Comparison of ENCODE assay signal across 10 cellular contexts in genomic region chr20:51447097-51447764, GRCh38.
DNase-seq lines count a peak whose midpoint lies in the region; ATAC-seq and TF ChIP-seq lines count a peak whose summit lies in the region.
"Had no signal": no experiment of that assay in that cellular context is flagged by ENCODE, and none has a peak within 500 bp of the region (broad histone marks: within the 10 kb centered on the region; RNA-seq: fewer than 3 reads in every experiment).

No MANE protein-coding gene starts in this region.

- H3K4me3 Mint-ChIP-seq in CD4-positive, alpha-beta memory T cell: no peak overlapping the region

- H3K4me1 ChIP-seq in CD4-positive, alpha-beta memory T cell (ENCODE audit: insufficient read depth, low read length): peaks cover 14% of the 10 kb centered on the region

- no peaks in the 10 kb centered on the region for H3K9me3 ChIP-seq in CD4-positive, alpha-beta memory T cell (ENCODE audit: control insufficient read depth in 1 of 2, low read length in 2 of 2)
- H3K9me3 ChIP-seq in WERI-Rb-1 (ENCODE audit: severe bottlenecking): no peaks in the 10 kb centered on the region
- H3K9me3 ChIP-seq: neutrophil had no signal

- no peak overlapping the region for H3K27ac ChIP-seq in CD4-positive, alpha-beta memory T cell (ENCODE audit: low read depth, low read length)
- no peak overlapping the region for H3K27ac ChIP-seq in WERI-Rb-1
- H3K27ac ChIP-seq: HL-60, neutrophil had no signal

- CTCF ChIA-PET in AG04449 (lab: Yijun Ruan, JAX): interaction anchor here (0.6 to 1.8 kb wide), 6 partner anchors 9 to 148 kb away, joined by 3 to 5 read pairs (median 4); no protein-coding TSS in a partner anchor
- CTCF ChIA-PET in CD4-positive, alpha-beta memory T cell (lab: Charles Lee; ENCODE audit: partially characterized antibody): interaction anchor here (0.6 kb wide), 1 partner anchor 78 kb away, joined by 6 read pairs; no protein-coding TSS in a partner anchor

- intact Hi-C loops in CD4-positive, alpha-beta memory T cell (cut with micrococcal nuclease): no loop called here

- H3K27me3 ChIP-seq in CD4-positive, alpha-beta memory T cell (ENCODE audit: insufficient read depth, low read length): no peaks in the 10 kb centered on the region
- H3K27me3 ChIP-seq in WERI-Rb-1 (ENCODE audit: insufficient read depth, low read depth, severe bottlenecking): peaks cover 97% of the 10 kb centered on the region
- H3K27me3 ChIP-seq: neutrophil had no signal

- ATAC-seq in HG03571 (IDR thresholded peaks at IDR 0.05; ENCODE audit: unreplicated experiment): no peak

- no peaks in the 10 kb centered on the region for H3K9me3 Mint-ChIP-seq in CD4-positive, alpha-beta memory T cell

- peak; percentile 1 for TF ChIP-seq CTCF in AG04449 (IDR thresholded peaks at IDR 0.05; ENCODE audit: insufficient read depth, low read length, missing control alignments)
- TF ChIP-seq CTCF in epithelial cell of esophagus (IDR thresholded peaks at IDR 0.05; ENCODE audit: insufficient read depth, low read depth, low read length, missing control alignments): no peak
- no peak for TF ChIP-seq CTCF in WERI-Rb-1 (IDR thresholded peaks at IDR 0.05; ENCODE audit: low read depth, low read length)

- peaks cover 62 to 77% of the 10 kb centered on the region in 2 donors for H3K36me3 Mint-ChIP-seq in CD4-positive, alpha-beta memory T cell

- peaks cover 22 to 74% (median 35%) of the 10 kb centered on the region in 4 donors for H3K4me1 Mint-ChIP-seq in CD4-positive, alpha-beta memory T cell

- POLR2A ChIA-PET in AG04449 (lab: Yijun Ruan, JAX): interaction anchor here (1.1 to 1.2 kb wide), 2 partner anchors 9 to 39 kb away, joined by 4 to 8 read pairs; no protein-coding TSS in a partner anchor
- POLR2A ChIA-PET in CD4-positive, alpha-beta memory T cell (lab: Charles Lee; ENCODE audit: partially characterized antibody): no interaction called here

- H3K36me3 ChIP-seq in CD4-positive, alpha-beta memory T cell (ENCODE audit: insufficient read depth, low read length): peaks cover 33% of the 10 kb centered on the region
- H3K36me3 ChIP-seq in WERI-Rb-1: no peaks in the 10 kb centered on the region
- H3K36me3 ChIP-seq: neutrophil had no signal

- DNase-seq in AG04449 (ENCODE audit: low read depth, low spot score) (peak; percentile 86), NCI-H446 treated with DMSO at 0.1 percent for 48 hours (lab: John Stamatoyannopoulos, UW) (peak; percentile 34), epithelial cell of esophagus (ENCODE audit: low read depth) (peak; percentile 83), mucosa of gallbladder (ENCODE audit: low spot score) (peak; percentile 47), WERI-Rb-1 (no peak), DMS79 (lab: John Stamatoyannopoulos, UW) (no peak)
- no peak for DNase-seq in CD4-positive, alpha-beta memory T cell

- H3K4me3 ChIP-seq in AG04449 (ENCODE audit: low read depth, low read length): no peak overlapping the region
- H3K4me3 ChIP-seq in epithelial cell of esophagus (ENCODE audit: low read length): no peak overlapping the region
- H3K4me3 ChIP-seq in CD4-positive, alpha-beta memory T cell (ENCODE audit: low read length in 2 of 2): no peak overlapping the region
- H3K4me3 ChIP-seq in WERI-Rb-1 (ENCODE audit: low read depth, low read length): no peak overlapping the region

- peak overlapping the region in 1 of 7 donors; percentile 60 for H3K27ac Mint-ChIP-seq in CD4-positive, alpha-beta memory T cell

- no peaks in the 10 kb centered on the region for H3K27me3 Mint-ChIP-seq in CD4-positive, alpha-beta memory T cell

Comparison
In these comparisons a context has a peak if more than half of its experiments do, and no peak if none do; other contexts are left out.
1. DNase-seq: peak in AG04449 (single experiment), NCI-H446 treated with DMSO at 0.1 percent for 48 hours (single experiment), epithelial cell of esophagus (single experiment) and mucosa of gallbladder (single experiment); none in CD4-positive, alpha-beta memory T cell (0 of 5), WERI-Rb-1 (single experiment) and DMS79 (single experiment).